13 cellular contexts compared by ENCODE assay signal in the genomic region with DNA sequence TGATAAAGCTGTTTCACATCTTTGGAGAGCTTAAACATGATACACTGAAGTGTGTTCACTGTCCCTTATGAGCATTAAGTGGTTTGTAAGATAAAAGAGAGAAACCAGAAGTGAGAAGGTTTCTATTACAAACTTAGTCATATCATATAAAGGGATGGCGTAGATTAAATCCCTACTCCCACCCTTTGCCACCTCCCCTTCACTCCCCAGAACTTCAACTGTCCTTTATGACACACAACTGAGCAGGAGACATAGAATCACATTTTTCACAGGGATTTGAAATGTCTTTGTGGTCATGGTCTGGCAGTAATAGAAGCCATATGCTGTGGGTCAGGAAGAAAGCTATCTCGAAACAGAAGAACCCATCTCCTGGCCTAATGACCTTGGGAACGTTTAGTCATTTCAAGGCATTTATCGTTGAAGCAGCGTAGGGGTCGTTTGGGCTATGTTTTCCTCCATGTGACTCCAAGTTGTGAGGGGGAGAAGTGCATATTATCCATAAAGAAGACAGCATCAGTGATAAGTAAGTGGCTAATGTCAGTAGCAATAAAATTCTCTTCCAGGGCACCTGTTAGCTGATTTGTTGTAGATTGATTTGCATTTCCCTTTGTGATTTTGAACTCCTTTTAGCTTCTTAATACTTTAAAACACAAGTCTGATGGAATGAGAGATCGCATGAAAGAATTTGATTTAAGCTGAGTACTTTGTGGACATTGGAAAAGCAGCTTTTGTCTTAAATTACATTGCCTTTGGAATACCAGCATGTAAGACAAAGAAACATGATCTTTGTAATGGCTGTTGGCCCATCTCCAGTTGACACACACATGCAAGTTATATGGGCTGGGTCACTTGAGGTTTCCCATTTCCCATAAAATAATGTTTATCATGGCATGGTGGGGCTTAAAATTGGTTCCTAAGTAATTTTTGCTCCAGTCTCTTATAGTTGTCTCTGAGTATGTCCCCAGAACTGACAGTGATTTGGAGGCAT.
DNase-seq lines count a peak whose midpoint lies in the region; ATAC-seq and TF ChIP-seq lines count a peak whose summit lies in the region.
"Had no signal": no experiment of that assay in that cellular context is flagged by ENCODE, and none has a peak within 500 bp of the region (broad histone marks: within the 10 kb centered on the region; RNA-seq: fewer than 3 reads in every experiment).

No MANE protein-coding gene starts in this region.

- H3K27me3 ChIP-seq in hepatocyte = no peaks in the 10 kb centered on the region
- H3K27me3 ChIP-seq: neutrophil had no signal

- WGBS in hepatocyte (ENCODE audit: low lambda C conversion rate, missing lambda C conversion rate) = 63% methylated on average over 7 of the region's 7 CpGs

- H3K27ac ChIP-seq in HEK293 (ENCODE audit: extremely low read depth, low read depth, low read length) = peak overlapping the region; percentile 77
- no peak overlapping the region for H3K27ac ChIP-seq in hepatocyte
- H3K27ac ChIP-seq: neutrophil had no signal

- DNase-seq in HT1080 (ENCODE audit: low read depth) = peak; percentile 19
- peak; percentile 22 for DNase-seq in hepatocyte (ENCODE audit: low spot score)
- no peak for DNase-seq in activated CD8-positive, alpha-beta memory T cell treated with anti-CD3 and anti-CD28 coated beads, Interleukin-2, amount 50 U/mL, for 48 hours
- no peak for DNase-seq in GF-D8 (lab: John Stamatoyannopoulos, UW)
- no peak for DNase-seq in activated CD8-positive, alpha-beta memory T cell treated with anti-CD3 and anti-CD28 coated beads, Interleukin-2, amount 50 U/mL, for 4 hours
- DNase-seq: activated T-cell treated with anti-CD3 and anti-CD28 coated beads, Interleukin-2, amount 50 U/mL, for 1 hour; DND-41; SHP77 treated with DMSO at 0.1 percent for 48 hours had no signal

- H3K9me2 ChIP-seq in hepatocyte (replicated peaks; ENCODE audit: insufficient read depth) = no peaks in the 10 kb centered on the region

- H3K9me3 ChIP-seq in HEK293 (ENCODE audit: control insufficient read depth, insufficient read depth, low read depth, low read length) (no peaks in the 10 kb centered on the region), hepatocyte (ENCODE audit: low read depth) (no peaks in the 10 kb centered on the region)
- H3K9me3 ChIP-seq: neutrophil had no signal

- POLR2A ChIA-PET in HEK293 (lab: Yijun Ruan, JAX) = no interaction called here

- no peaks in the 10 kb centered on the region for H4K20me1 ChIP-seq in hepatocyte (ENCODE audit: insufficient read depth, poor library complexity, severe bottlenecking)

- H3K79me2 ChIP-seq in hepatocyte = no peaks in the 10 kb centered on the region

- CTCF ChIA-PET in HEK293 (lab: Yijun Ruan, JAX) = interaction anchor here (0.6 to 1.0 kb wide), 4 partner anchors 10 to 524 kb away, joined by 3 to 6 read pairs (median 5); no protein-coding TSS in a partner anchor

- H2AFZ ChIP-seq in hepatocyte = no peak overlapping the region

- H3K36me3 ChIP-seq in HEK293 (ENCODE audit: control insufficient read depth in 2 of 2, insufficient read depth in 1 of 2, low read length in 2 of 2) = no peaks in the 10 kb centered on the region
- H3K36me3 ChIP-seq in hepatocyte (replicated peaks; ENCODE audit: insufficient read depth, low read depth) = no peaks in the 10 kb centered on the region
- H3K36me3 ChIP-seq: neutrophil had no signal

- ATAC-seq in GM18517 (IDR thresholded peaks at IDR 0.05; ENCODE audit: unreplicated experiment) (peak; percentile 79), HG03045 (IDR thresholded peaks at IDR 0.05; ENCODE audit: unreplicated experiment) (no peak)
- ATAC-seq: HepG2 had no signal

- no peak overlapping the region for H3K4me2 ChIP-seq in hepatocyte

- H3K4me1 ChIP-seq in HEK293 (ENCODE audit: control insufficient read depth, insufficient read depth, low read length) (peaks cover 15% of the 10 kb centered on the region), hepatocyte (ENCODE audit: insufficient read depth) (no peaks in the 10 kb centered on the region)

- H3K4me3 ChIP-seq in HEK293 (ENCODE audit: low read depth, low read length) (no peak overlapping the region), hepatocyte (no peak overlapping the region)

- TF ChIP-seq CTCF in HEK293 (tag by site-specific recombination; IDR thresholded peaks at IDR 0.05) = no peak
- TF ChIP-seq CTCF in hepatocyte (IDR thresholded peaks at IDR 0.05; ENCODE audit: poor library complexity) = no peak

TF ChIP-seq in HEK293, 187 proteins besides CTCF, POLR2A, EP300 and RAD21 (continues in another document):
- TF ChIP-seq SCRT1 (tag by site-specific recombination; IDR thresholded peaks at IDR 0.05; ENCODE audit: borderline replicate concordance) (peak; percentile 63), SCRT2 (tag by site-specific recombination; IDR thresholded peaks at IDR 0.05) (peak; percentile 68), ZNF843 (tag by site-specific recombination; IDR thresholded peaks at IDR 0.05) (peak; percentile 68; the same call in 1 of the 2 replicates), ZNF2 (tag by site-specific recombination; IDR thresholded peaks at IDR 0.05) (no peak), PRDM4 (tag by site-specific recombination; IDR thresholded peaks at IDR 0.05) (peak; percentile 64), FEZF1 (tag by site-specific recombination; IDR thresholded peaks at IDR 0.05) (peak; percentile 49; the same call in 1 of the 2 replicates), ZIC2 (tag by site-specific recombination; IDR thresholded peaks at IDR 0.05) (no peak), ZNF600 (tag by site-specific recombination; IDR thresholded peaks at IDR 0.05) (no peak), WT1 (tag by site-specific recombination; IDR thresholded peaks at IDR 0.05) (peak; percentile 96), MZF1 (tag by site-specific recombination; IDR thresholded peaks at IDR 0.05; ENCODE audit: borderline replicate concordance) (peak; percentile 87), ZNF629 (tag by site-specific recombination; IDR thresholded peaks at IDR 0.05) (peak; percentile 20; the same call in 1 of the 2 replicates), ZSCAN4 (tag by site-specific recombination; IDR thresholded peaks at IDR 0.05) (0 out of 2 replicates have a peak, but pooled peaks have one; percentile 22), ZXDB (tag by site-specific recombination; IDR thresholded peaks at IDR 0.05) (peak; percentile 34; the same call in 1 of the 2 replicates), KLF8 (tag by site-specific recombination; IDR thresholded peaks at IDR 0.05) (peak; percentile 35; the same call in 1 of the 2 replicates)
- TF ChIP-seq, protein P1, sequence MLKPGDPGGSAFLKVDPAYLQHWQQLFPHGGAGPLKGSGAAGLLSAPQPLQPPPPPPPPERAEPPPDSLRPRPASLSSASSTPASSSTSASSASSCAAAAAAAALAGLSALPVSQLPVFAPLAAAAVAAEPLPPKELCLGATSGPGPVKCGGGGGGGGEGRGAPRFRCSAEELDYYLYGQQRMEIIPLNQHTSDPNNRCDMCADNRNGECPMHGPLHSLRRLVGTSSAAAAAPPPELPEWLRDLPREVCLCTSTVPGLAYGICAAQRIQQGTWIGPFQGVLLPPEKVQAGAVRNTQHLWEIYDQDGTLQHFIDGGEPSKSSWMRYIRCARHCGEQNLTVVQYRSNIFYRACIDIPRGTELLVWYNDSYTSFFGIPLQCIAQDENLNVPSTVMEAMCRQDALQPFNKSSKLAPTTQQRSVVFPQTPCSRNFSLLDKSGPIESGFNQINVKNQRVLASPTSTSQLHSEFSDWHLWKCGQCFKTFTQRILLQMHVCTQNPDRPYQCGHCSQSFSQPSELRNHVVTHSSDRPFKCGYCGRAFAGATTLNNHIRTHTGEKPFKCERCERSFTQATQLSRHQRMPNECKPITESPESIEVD (tag by site-specific recombination; IDR thresholded peaks at IDR 0.05) = peak; percentile 76
- TF ChIP-seq, protein P2, sequence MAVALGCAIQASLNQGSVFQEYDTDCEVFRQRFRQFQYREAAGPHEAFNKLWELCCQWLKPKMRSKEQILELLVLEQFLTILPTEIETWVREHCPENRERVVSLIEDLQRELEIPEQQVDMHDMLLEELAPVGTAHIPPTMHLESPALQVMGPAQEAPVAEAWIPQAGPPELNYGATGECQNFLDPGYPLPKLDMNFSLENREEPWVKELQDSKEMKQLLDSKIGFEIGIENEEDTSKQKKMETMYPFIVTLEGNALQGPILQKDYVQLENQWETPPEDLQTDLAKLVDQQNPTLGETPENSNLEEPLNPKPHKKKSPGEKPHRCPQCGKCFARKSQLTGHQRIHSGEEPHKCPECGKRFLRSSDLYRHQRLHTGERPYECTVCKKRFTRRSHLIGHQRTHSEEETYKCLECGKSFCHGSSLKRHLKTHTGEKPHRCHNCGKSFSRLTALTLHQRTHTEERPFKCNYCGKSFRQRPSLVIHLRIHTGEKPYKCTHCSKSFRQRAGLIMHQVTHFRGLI (tag by site-specific recombination; IDR thresholded peaks at IDR 0.05) = peak; percentile 43; the same call in 1 of the 2 replicates

Comparison
In these comparisons a context has a peak if more than half of its experiments do, and no peak if none do; other contexts are left out.
1. DNase-seq: peak in HT1080 (single experiment) and hepatocyte (single experiment); none in activated CD8-positive, alpha-beta memory T cell treated with anti-CD3 and anti-CD28 coated beads, Interleukin-2, amount 50 U/mL, for 48 hours (single experiment), GF-D8 (single experiment) and activated CD8-positive, alpha-beta memory T cell treated with anti-CD3 and anti-CD28 coated beads, Interleukin-2, amount 50 U/mL, for 4 hours (single experiment).